Comparison of ENCODE assay signal across 34 cellular contexts in the genomic region with DNA sequence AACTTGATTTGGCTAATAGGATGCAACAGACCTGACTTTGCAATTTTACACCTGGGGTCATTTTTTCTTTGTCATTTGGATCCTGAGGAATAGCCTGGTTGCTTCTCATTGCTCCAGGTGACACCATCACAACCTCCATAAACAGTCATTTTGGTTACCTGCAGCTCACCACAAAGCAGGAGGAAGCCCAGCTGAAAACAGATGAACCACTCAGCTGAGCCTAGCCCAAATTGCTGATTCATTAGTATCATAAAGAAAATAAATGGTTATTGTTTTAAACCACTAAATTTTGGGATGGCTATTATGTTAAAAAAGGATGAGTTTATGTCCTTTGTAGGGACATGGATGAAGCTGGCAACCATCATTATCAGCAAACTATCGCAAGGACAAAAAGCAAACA.
"Had no signal": no experiment of that assay in that cellular context is flagged by ENCODE, and none has a peak within 500 bp of the region (broad histone marks: within the 10 kb centered on the region; RNA-seq: fewer than 3 reads in every experiment).

No MANE protein-coding gene starts in this region.

- H3K36me3 ChIP-seq: MG63 had no signal

- H3K4me3 ChIP-seq: MG63 had no signal

- H3K27me3 ChIP-seq: MG63 had no signal

- H3K9me3 ChIP-seq: MG63 had no signal

- DNase-seq: Karpas-422, Kasumi-1, MG63, MM.1S, MV-4-11, NCI-H1048, NCI-H1092, NCI-H1092 treated with DMSO at 0.1 percent for 48 hours, NCI-H1105, NCI-H1105 treated with DMSO at 0.1 percent for 48 hours, NCI-H1417, NCI-H1417 treated with DMSO at 0.1 percent for 48 hours, NCI-H1436, NCI-H1436 treated with DMSO at 0.1 percent for 48 hours, NCI-H146, NCI-H1694, NCI-H1694 treated with DMSO at 0.1 percent for 48 hours, NCI-H187, NCI-H187 treated with DMSO at 0.1 percent for 48 hours, NCI-H1930, NCI-H2029, NCI-H2029 treated with DMSO at 0.1 percent for 48 hours, NCI-H2081, NCI-H2081 treated with DMSO at 0.1 percent for 48 hours, NCI-H2107, NCI-H2171, NCI-H2171 treated with DMSO at 0.1 percent for 48 hours, NCI-H2227 treated with DMSO at 0.1 percent for 48 hours, NCI-H226, NCI-H345, NCI-H446, NCI-H446 treated with DMSO at 0.1 percent for 48 hours, NCI-H510A, NCI-H510A treated with DMSO at 0.1 percent for 48 hours had no signal
